ENCODE assay signal across 16 cellular contexts in the genomic region with DNA sequence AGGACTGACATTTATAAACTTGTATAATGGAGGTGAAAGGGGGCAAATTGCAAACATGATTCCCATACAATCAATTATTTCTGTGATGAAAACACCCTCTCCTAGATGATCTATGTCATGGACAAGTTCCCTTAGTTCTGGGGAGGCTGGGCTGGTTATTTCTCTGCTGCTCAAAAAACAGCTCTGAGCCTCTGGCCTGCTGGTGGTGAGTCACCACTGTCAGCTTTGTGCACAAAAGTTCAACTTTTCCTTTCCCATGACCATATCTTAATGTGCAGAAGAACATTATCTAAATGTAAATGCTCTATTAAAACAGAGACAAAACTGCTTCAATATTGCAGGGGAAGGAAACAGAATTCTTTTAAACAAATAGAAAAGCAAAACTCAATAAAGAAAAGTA.
DNase-seq lines count a peak whose midpoint lies in the region; ATAC-seq and TF ChIP-seq lines count a peak whose summit lies in the region.
"Had no signal": no experiment of that assay in that cellular context is flagged by ENCODE, and none has a peak within 500 bp of the region (broad histone marks: within the 10 kb centered on the region; RNA-seq: fewer than 3 reads in every experiment).

No MANE protein-coding gene starts in this region.

- H3K9me3 Mint-ChIP-seq in activated naive CD8-positive, alpha-beta T cell treated with anti-CD3 and anti-CD28 coated beads, Interleukin-2, amount 50 U/mL, for 24 hours: no peaks in the 10 kb centered on the region
- H3K9me3 Mint-ChIP-seq in natural killer cell treated with Interleukin-12 subunit alpha and Interleukin-12 subunit beta and Interleukin-15 and Interleukin-18, amount 100 ng/mL, for 72 hours: no peaks in the 10 kb centered on the region
- H3K9me3 Mint-ChIP-seq: stimulated activated memory B cell treated with anti-CD40 and anti-IgM and Interleukin-4, amounts not matched to agents 10 μg/mL and 1 μg/mL and 100 μg/mL, for 72 hours; WTC11 had no signal

- intact Hi-C loops in Right ventricle myocardium inferior (cut with DNase I): no loop called here

- peak; percentile 35 for DNase-seq in AG10803 (ENCODE audit: low read depth)
- peak; percentile 45 for DNase-seq in HT1080 (ENCODE audit: low read depth)
- DNase-seq in activated naive CD8-positive, alpha-beta T cell treated with anti-CD3 and anti-CD28 coated beads, Interleukin-2, amount 50 U/mL, for 24 hours: no peak
- peak; percentile 71 to 85 for DNase-seq in foreskin fibroblast
- no peak for DNase-seq in Right ventricle myocardium inferior (ENCODE audit: missing footprints)
- DNase-seq in natural killer cell treated with Interleukin-12 subunit alpha and Interleukin-12 subunit beta and Interleukin-15 and Interleukin-18, amount 100 ng/mL, for 72 hours (ENCODE audit: low spot score): no peak
- DNase-seq: activated T-cell treated with anti-CD3 and anti-CD28 coated beads, Interleukin-2, amount 50 U/mL, for 48 hours; C1 segment of cervical spinal cord; central memory CD4-positive, alpha-beta T cell; retina; stimulated activated CD4-positive, alpha-beta T cell treated with anti-CD3 and anti-CD28 coated beads, Interleukin-4, amount 100 ng/mL, for 24 hours had no signal

- H3K4me1 Mint-ChIP-seq in activated naive CD8-positive, alpha-beta T cell treated with anti-CD3 and anti-CD28 coated beads, Interleukin-2, amount 50 U/mL, for 24 hours: peaks cover 24% of the 10 kb centered on the region
- H3K4me1 Mint-ChIP-seq in natural killer cell treated with Interleukin-12 subunit alpha and Interleukin-12 subunit beta and Interleukin-15 and Interleukin-18, amount 100 ng/mL, for 72 hours (ENCODE audit: low read depth in 2 of 2): peaks cover 0 to 4% of the 10 kb centered on the region in 2 donors
- H3K4me1 Mint-ChIP-seq: stimulated activated memory B cell treated with anti-CD40 and anti-IgM and Interleukin-4, amounts not matched to agents 10 μg/mL and 1 μg/mL and 100 μg/mL, for 72 hours had no signal

- ATAC-seq in activated naive CD8-positive, alpha-beta T cell treated with anti-CD3 and anti-CD28 coated beads, Interleukin-2, amount 50 U/mL, for 24 hours: peak; percentile 54
- ATAC-seq in Right ventricle myocardium inferior (no peak), GM21367 (IDR thresholded peaks at IDR 0.05; ENCODE audit: unreplicated experiment) (no peak)
- ATAC-seq in activated CD4-positive, CD25-positive, alpha-beta regulatory T cell treated with anti-CD3 and anti-CD28 coated beads, Interleukin-2, amount 50 U/mL, for 24 hours: no peak
- no peak for ATAC-seq in natural killer cell treated with Interleukin-12 subunit alpha and Interleukin-12 subunit beta and Interleukin-15 and Interleukin-18, amount 100 ng/mL, for 72 hours
- ATAC-seq: HCT116; stimulated activated memory B cell treated with anti-CD40 and anti-IgM and Interleukin-4, amounts not matched to agents 10 μg/mL and 1 μg/mL and 100 μg/mL, for 72 hours; WTC11 had no signal

- no peak overlapping the region for H3K27ac Mint-ChIP-seq in activated naive CD8-positive, alpha-beta T cell treated with anti-CD3 and anti-CD28 coated beads, Interleukin-2, amount 50 U/mL, for 24 hours
- no peak overlapping the region for H3K27ac Mint-ChIP-seq in natural killer cell treated with Interleukin-12 subunit alpha and Interleukin-12 subunit beta and Interleukin-15 and Interleukin-18, amount 100 ng/mL, for 72 hours
- H3K27ac Mint-ChIP-seq: stimulated activated memory B cell treated with anti-CD40 and anti-IgM and Interleukin-4, amounts not matched to agents 10 μg/mL and 1 μg/mL and 100 μg/mL, for 72 hours had no signal

- no peak overlapping the region for H3K4me3 Mint-ChIP-seq in activated naive CD8-positive, alpha-beta T cell treated with anti-CD3 and anti-CD28 coated beads, Interleukin-2, amount 50 U/mL, for 24 hours
- H3K4me3 Mint-ChIP-seq in natural killer cell treated with Interleukin-12 subunit alpha and Interleukin-12 subunit beta and Interleukin-15 and Interleukin-18, amount 100 ng/mL, for 72 hours: no peak overlapping the region
- H3K4me3 Mint-ChIP-seq: stimulated activated memory B cell treated with anti-CD40 and anti-IgM and Interleukin-4, amounts not matched to agents 10 μg/mL and 1 μg/mL and 100 μg/mL, for 72 hours; WTC11 had no signal

- no peaks in the 10 kb centered on the region for H3K27me3 Mint-ChIP-seq in activated naive CD8-positive, alpha-beta T cell treated with anti-CD3 and anti-CD28 coated beads, Interleukin-2, amount 50 U/mL, for 24 hours
- peaks cover 15 to 23% of the 10 kb centered on the region in 2 donors for H3K27me3 Mint-ChIP-seq in natural killer cell treated with Interleukin-12 subunit alpha and Interleukin-12 subunit beta and Interleukin-15 and Interleukin-18, amount 100 ng/mL, for 72 hours

- no peak for TF ChIP-seq CTCF in AG10803 (conservative IDR thresholded peaks at IDR 0.05; ENCODE audit: low read length)
- TF ChIP-seq CTCF in foreskin fibroblast (IDR thresholded peaks at IDR 0.05; ENCODE audit: low read depth, low read length): no peak

- H3K4me3 ChIP-seq in AG10803 (ENCODE audit: low read length) (no peak overlapping the region), foreskin fibroblast (ENCODE audit: low read depth in 1 of 2, low read length in 2 of 2) (no peak overlapping the region)

- H3K36me3 Mint-ChIP-seq in activated naive CD8-positive, alpha-beta T cell treated with anti-CD3 and anti-CD28 coated beads, Interleukin-2, amount 50 U/mL, for 24 hours (ENCODE audit: low read depth): no peaks in the 10 kb centered on the region
- no peaks in the 10 kb centered on the region for H3K36me3 Mint-ChIP-seq in natural killer cell treated with Interleukin-12 subunit alpha and Interleukin-12 subunit beta and Interleukin-15 and Interleukin-18, amount 100 ng/mL, for 72 hours
- H3K36me3 Mint-ChIP-seq: stimulated activated memory B cell treated with anti-CD40 and anti-IgM and Interleukin-4, amounts not matched to agents 10 μg/mL and 1 μg/mL and 100 μg/mL, for 72 hours; WTC11 had no signal

Comparison
In these comparisons a context has a peak if more than half of its experiments do, and no peak if none do; other contexts are left out.
1. DNase-seq: peak in AG10803 (single experiment), HT1080 (single experiment) and foreskin fibroblast (2 of 2); none in activated naive CD8-positive, alpha-beta T cell treated with anti-CD3 and anti-CD28 coated beads, Interleukin-2, amount 50 U/mL, for 24 hours (single experiment), Right ventricle myocardium inferior (single experiment) and natural killer cell treated with Interleukin-12 subunit alpha and Interleukin-12 subunit beta and Interleukin-15 and Interleukin-18, amount 100 ng/mL, for 72 hours (single experiment).